Comparison of ENCODE assay signal across 9 cellular contexts in the genomic region with DNA sequence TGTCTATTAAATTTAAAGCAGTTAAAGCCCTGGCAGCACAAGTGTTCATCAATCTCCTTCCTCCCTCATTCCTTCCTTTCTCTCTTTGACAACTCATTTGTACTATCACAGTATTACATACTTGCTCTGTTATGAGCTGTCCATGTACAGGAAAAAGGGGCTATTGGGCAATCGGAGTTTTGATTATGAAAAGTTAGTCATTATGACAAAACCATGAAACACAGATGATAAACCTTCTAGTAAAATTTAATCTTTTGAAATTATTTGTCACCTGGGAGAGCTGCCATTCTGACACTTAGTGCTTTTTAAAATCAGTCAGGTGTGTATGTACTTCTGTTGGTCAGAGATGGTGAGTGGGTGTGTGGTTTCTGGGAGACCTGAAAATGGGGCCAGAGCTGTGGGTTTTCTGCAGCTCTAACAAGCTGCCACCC.
DNase-seq lines count a peak whose midpoint lies in the region; ATAC-seq and TF ChIP-seq lines count a peak whose summit lies in the region.
"Had no signal": no experiment of that assay in that cellular context is flagged by ENCODE, and none has a peak within 500 bp of the region (broad histone marks: within the 10 kb centered on the region; RNA-seq: fewer than 3 reads in every experiment).

No MANE protein-coding gene starts in this region.

- H3K27ac ChIP-seq in brain microvascular endothelial cell, result peak overlapping the region; percentile 50
- H3K27ac ChIP-seq: cardiac muscle cell had no signal

- TF ChIP-seq CTCF in brain microvascular endothelial cell (IDR thresholded peaks at IDR 0.05; ENCODE audit: low read depth, low read length, missing control alignments) (no peak), GM13976 (IDR thresholded peaks at IDR 0.05; ENCODE audit: borderline replicate concordance, control extremely low read depth, extremely low read depth, insufficient read depth, missing control alignments) (no peak)

- no peak overlapping the region for H3K4me3 ChIP-seq in brain microvascular endothelial cell (ENCODE audit: low read depth, low read length)
- H3K4me3 ChIP-seq: cardiac muscle cell had no signal

- no peak for ATAC-seq in HG03039 (IDR thresholded peaks at IDR 0.05; ENCODE audit: unreplicated experiment)
- no peak for ATAC-seq in GM18868 (IDR thresholded peaks at IDR 0.05; ENCODE audit: unreplicated experiment)

- DNase-seq in AG08396 (ENCODE audit: low spot score) (peak; percentile 40), HS-5 (ENCODE audit: low read depth) (peak; percentile 85), brain microvascular endothelial cell (peak; percentile 71), midbrain (lab: John Stamatoyannopoulos, UW) (peak; percentile 62), GM13976 (ENCODE audit: low spot score) (no peak), NCI-H2107 (lab: John Stamatoyannopoulos, UW) (no peak)

- in situ Hi-C loops in brain microvascular endothelial cell (cut with HindIII; ENCODE audit: low pct_ligation_motif_present, low sequenced_read_pairs), result no loop called here
- in situ Hi-C loops in GM13976 (cut with MboI; ENCODE audit: low sequenced_read_pairs, unreplicated experiment), result no loop called here

- no peaks in the 10 kb centered on the region for H3K36me3 ChIP-seq in brain microvascular endothelial cell (replicated peaks)
- H3K36me3 ChIP-seq: cardiac muscle cell had no signal

- no peaks in the 10 kb centered on the region for H3K27me3 ChIP-seq in brain microvascular endothelial cell (replicated peaks)
- H3K27me3 ChIP-seq: cardiac muscle cell had no signal

Comparison
In these comparisons a context has a peak if more than half of its experiments do, and no peak if none do; other contexts are left out.
1. DNase-seq: peak in AG08396 (single experiment), HS-5 (single experiment), brain microvascular endothelial cell (single experiment) and midbrain (single experiment); none in GM13976 (single experiment) and NCI-H2107 (single experiment).